23 cellular contexts compared by ENCODE assay signal in the genomic region with DNA sequence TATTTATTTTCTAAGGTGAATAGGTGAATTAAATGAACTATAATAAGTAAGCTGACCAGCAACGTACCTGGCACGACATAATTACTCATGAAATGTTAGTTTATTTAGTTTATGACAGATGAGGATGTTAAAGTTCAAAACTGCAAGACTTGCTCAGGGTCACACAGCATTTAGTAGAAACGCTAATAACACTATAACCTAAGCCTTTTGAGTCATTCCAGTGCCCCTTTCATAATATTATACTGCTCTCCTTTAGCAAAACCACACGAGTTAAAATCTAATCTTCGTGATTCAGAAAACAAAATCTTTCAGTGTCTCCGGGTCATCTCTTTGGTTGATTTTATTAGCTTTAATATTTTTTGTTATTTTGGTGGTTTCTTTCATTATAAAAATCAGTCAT.
"Had no signal": no experiment of that assay in that cellular context is flagged by ENCODE, and none has a peak within 500 bp of the region (broad histone marks: within the 10 kb centered on the region; RNA-seq: fewer than 3 reads in every experiment).

No MANE protein-coding gene starts in this region.

- H3K27ac Mint-ChIP-seq: activated CD4-positive, alpha-beta memory T cell treated with anti-CD3 and anti-CD28 coated beads, Interleukin-2, amount 10 ng/mL, durations not matched to agents 7 days and 5 days; activated naive CD4-positive, alpha-beta T cell treated with anti-CD3 and anti-CD28 coated beads, Interleukin-2, amount 10 ng/mL, durations not matched to agents 7 days and 5 days; activated naive CD8-positive, alpha-beta T cell treated with anti-CD3 and anti-CD28 coated beads for 36 hours; activated T-cell treated with anti-CD3 and anti-CD28 coated beads, Interleukin-2, amount 50 U/mL, for 72 hours; activated T-helper 2 cell treated with anti-CD3 and anti-CD28 coated beads, Interferon-gamma antibody, Interleukin-2, Interleukin-4, amounts not matched to agents 10 μg/mL and 5 μg/mL and 100 μg/mL, durations not matched to agents 14 hours and 24 hours and 36 hours had no signal

- H3K27me3 Mint-ChIP-seq: activated CD4-positive, alpha-beta memory T cell treated with anti-CD3 and anti-CD28 coated beads, Interleukin-2, amount 10 ng/mL, durations not matched to agents 7 days and 5 days; activated naive CD4-positive, alpha-beta T cell treated with anti-CD3 and anti-CD28 coated beads, Interleukin-2, amount 10 ng/mL, durations not matched to agents 7 days and 5 days; activated naive CD8-positive, alpha-beta T cell treated with anti-CD3 and anti-CD28 coated beads for 36 hours had no signal

- DNase-seq: activated CD4-positive, alpha-beta memory T cell treated with anti-CD3 and anti-CD28 coated beads, Interleukin-2, amount 10 ng/mL, durations not matched to agents 7 days and 5 days; activated CD4-positive, alpha-beta T cell treated with anti-CD3 and anti-CD28 coated beads, Interleukin-2, amount 50 U/mL, for 1 hour; activated CD4-positive, CD25-positive, alpha-beta regulatory T cell; activated CD8-positive, alpha-beta memory T cell treated with anti-CD3 and anti-CD28 coated beads, Interleukin-2, amount 50 U/mL, for 4 hours; activated gamma-delta T cell treated with Interleukin-2 at 50 U/mL for 16 hours; activated naive CD4-positive, alpha-beta T cell treated with anti-CD3 and anti-CD28 coated beads, Interleukin-2, amount 10 ng/mL, durations not matched to agents 7 days and 5 days; activated naive CD8-positive, alpha-beta T cell treated with anti-CD3 and anti-CD28 coated beads for 36 hours; activated T-cell treated with anti-CD3 and anti-CD28 coated beads, Interleukin-2, amount 50 U/mL, for 72 hours; anterior cingulate cortex; caudate nucleus; Kasumi-1; KBM-7; NCI-H1436 treated with DMSO at 0.1 percent for 48 hours; NCI-H1930; NCI-H2171; NCI-H2227 treated with DMSO at 0.1 percent for 48 hours; NCI-H446 treated with DMSO at 0.1 percent for 48 hours; NCI-H524 treated with DMSO at 0.1 percent for 48 hours; NCI-H748 treated with DMSO at 0.1 percent for 48 hours; PC-9; SIG-M5 had no signal

- H3K4me3 ChIP-seq: PC-9 had no signal

- H3K4me3 Mint-ChIP-seq: activated CD4-positive, alpha-beta memory T cell treated with anti-CD3 and anti-CD28 coated beads, Interleukin-2, amount 10 ng/mL, durations not matched to agents 7 days and 5 days; activated naive CD4-positive, alpha-beta T cell treated with anti-CD3 and anti-CD28 coated beads, Interleukin-2, amount 10 ng/mL, durations not matched to agents 7 days and 5 days; activated naive CD8-positive, alpha-beta T cell treated with anti-CD3 and anti-CD28 coated beads for 36 hours; activated T-cell treated with anti-CD3 and anti-CD28 coated beads, Interleukin-2, amount 50 U/mL, for 72 hours had no signal

- ATAC-seq: activated T-cell treated with anti-CD3 and anti-CD28 coated beads, Interleukin-2, amount 50 U/mL, for 72 hours had no signal

- H3K27ac ChIP-seq: PC-9, VCaP had no signal

- H3K4me1 Mint-ChIP-seq: activated CD4-positive, alpha-beta memory T cell treated with anti-CD3 and anti-CD28 coated beads, Interleukin-2, amount 10 ng/mL, durations not matched to agents 7 days and 5 days; activated naive CD4-positive, alpha-beta T cell treated with anti-CD3 and anti-CD28 coated beads, Interleukin-2, amount 10 ng/mL, durations not matched to agents 7 days and 5 days had no signal
